In genomic region chr12:29796823-29797263, GRCh38 we compare ENCODE assay signal across 1 cellular context.
A peak's percentile ranks its signal among the peaks of the same experiment; 100 is the strongest.
TF ChIP-seq lines count a peak whose summit lies in the region.

No MANE protein-coding gene starts in this region.

TF ChIP-seq in endothelial cell of umbilical vein, 7 proteins besides CTCF, POLR2A, EP300 and RAD21 (continued from another document):
- TF ChIP-seq JUN (IDR thresholded peaks at IDR 0.05; ENCODE audit: borderline replicate concordance, insufficient read depth, insufficient read length, low read depth) (peak; percentile 41), MAX (IDR thresholded peaks at IDR 0.05; ENCODE audit: insufficient read depth, insufficient read length) (no peak), GATA2 (IDR thresholded peaks at IDR 0.05; ENCODE audit: insufficient read depth, insufficient read length, low read depth, low read length) (no peak)
TF ChIP-seq in endothelial cell of umbilical vein: peak in this region for 2.
